ENCODE assay signal across 28 cellular contexts in genomic region chr7:81036041-81036440, GRCh38.
DNase-seq lines count a peak whose midpoint lies in the region; FAIRE-seq and TF ChIP-seq lines count a peak whose summit lies in the region.
"Had no signal": no experiment of that assay in that cellular context is flagged by ENCODE, and none has a peak within 500 bp of the region (broad histone marks: within the 10 kb centered on the region; RNA-seq: fewer than 3 reads in every experiment).

No MANE protein-coding gene starts in this region.

- H3K27ac ChIP-seq in keratinocyte (ENCODE audit: control insufficient read depth, insufficient read depth, low read length), result no peak overlapping the region
- H3K27ac ChIP-seq in mesenchymal stem cell (ENCODE audit: low read length, poor library complexity, severe bottlenecking), result no peak overlapping the region
- no peak overlapping the region for H3K27ac ChIP-seq in RWPE1
- no peak overlapping the region for H3K27ac ChIP-seq in osteoblast (ENCODE audit: low read depth, low read length)
- H3K27ac ChIP-seq: brain microvascular endothelial cell, epithelial cell of prostate, hepatocyte, KMS-11, testis, vagina had no signal

- H2BK12ac ChIP-seq in mesenchymal stem cell (ENCODE audit: low read length in 2 of 2), result no peak overlapping the region

- no peaks in the 10 kb centered on the region for H3K9me3 ChIP-seq in keratinocyte (ENCODE audit: control insufficient read depth, low read depth, low read length)
- H3K9me3 ChIP-seq in skeletal muscle satellite cell (replicated peaks; ENCODE audit: low read length), result no peaks in the 10 kb centered on the region
- no peaks in the 10 kb centered on the region for H3K9me3 ChIP-seq in mesenchymal stem cell (ENCODE audit: control insufficient read depth, low read length)
- H3K9me3 ChIP-seq in osteoblast (ENCODE audit: low read depth, low read length), result no peaks in the 10 kb centered on the region
- H3K9me3 ChIP-seq: mucosa of descending colon, testis, vagina had no signal

- TF ChIP-seq CTCF in cardiac fibroblast (IDR thresholded peaks at IDR 0.05; ENCODE audit: low read depth, low read length) (no peak), keratinocyte (optimal IDR thresholded peaks at IDR 0.05 in 1 of 3, IDR thresholded peaks at IDR 0.05 in 1 of 3, conservative IDR thresholded peaks at IDR 0.05 in 1 of 3; ENCODE audit: extremely low read depth in 1 of 3, insufficient read depth in 2 of 3, low read length in 3 of 3) (no peak), RWPE1 (conservative IDR thresholded peaks at IDR 0.05; ENCODE audit: low read depth) (no peak), osteoblast (IDR thresholded peaks at IDR 0.05; ENCODE audit: extremely low read depth, low read depth, low read length) (no peak)

- CTCF ChIA-PET in RWPE1 (lab: Yijun Ruan, JAX), result no interaction called here

- no peak overlapping the region for H3K18ac ChIP-seq in mesenchymal stem cell (ENCODE audit: low read depth in 1 of 2, low read length in 2 of 2)

- POLR2A ChIA-PET in RWPE1 (lab: Yijun Ruan, JAX; ENCODE audit: low non-redundant PET), result no interaction called here

- no peaks in the 10 kb centered on the region for H3K36me3 ChIP-seq in keratinocyte (ENCODE audit: control insufficient read depth in 2 of 2, extremely low read depth in 1 of 2, insufficient read depth in 2 of 2, low read length in 2 of 2)
- H3K36me3 ChIP-seq in skeletal muscle satellite cell (ENCODE audit: insufficient read depth, low read length), result no peaks in the 10 kb centered on the region
- no peaks in the 10 kb centered on the region for H3K36me3 ChIP-seq in mesenchymal stem cell (ENCODE audit: control insufficient read depth in 1 of 2, insufficient read depth in 2 of 2, low read depth in 1 of 2, low read length in 2 of 2)
- no peaks in the 10 kb centered on the region for H3K36me3 ChIP-seq in osteoblast (ENCODE audit: insufficient read depth, low read length)
- H3K36me3 ChIP-seq: brain microvascular endothelial cell, vagina had no signal

- no peak for FAIRE-seq in keratinocyte (lab: Jason Lieb, UNC)

- no peaks in the 10 kb centered on the region for H4K20me1 ChIP-seq in keratinocyte (ENCODE audit: control insufficient read depth, extremely low read depth, insufficient read depth, low read length)
- no peaks in the 10 kb centered on the region for H4K20me1 ChIP-seq in osteoblast (ENCODE audit: insufficient read depth, low read length)

- no peak overlapping the region for H3K9ac ChIP-seq in keratinocyte (ENCODE audit: control insufficient read depth, extremely low read depth, insufficient read depth, low read length)
- H3K9ac ChIP-seq in skeletal muscle satellite cell (ENCODE audit: low read depth, low read length), result peak overlapping the region; percentile 36
- no peak overlapping the region for H3K9ac ChIP-seq in mesenchymal stem cell (ENCODE audit: low read length)
- H3K9ac ChIP-seq: KMS-11 had no signal

- DNase-seq in LHCN-M2 (ENCODE audit: low read depth) (peak; percentile 35), cardiac fibroblast (ENCODE audit: low read depth in 2 of 2) (peak; percentile 31 to 65), keratinocyte (ENCODE audit: low read depth, low spot score) (no peak), mesenchymal stem cell (no peak), RWPE1 (ENCODE audit: low spot score) (no peak), NCI-H2227 (lab: John Stamatoyannopoulos, UW; ENCODE audit: unreplicated experiment) (no peak), osteoblast (ENCODE audit: insufficient read length, low spot score, missing footprints) (no peak)
- DNase-seq: activated CD4-positive, alpha-beta T cell treated with anti-CD3 and anti-CD28 coated beads for 4 hours; activated naive CD8-positive, alpha-beta T cell treated with anti-CD3 and anti-CD28 coated beads, Interleukin-2, amount 50 U/mL, for 24 hours; activated T-cell treated with anti-CD3 and anti-CD28 coated beads, Interleukin-2, amount 50 U/mL, for 48 hours; brain microvascular endothelial cell; Calu3; DND-41; effector CD4-positive, alpha-beta T cell; foreskin melanocyte; mucosa of descending colon; NCI-H1436; NCI-H2081 treated with DMSO at 0.1 percent for 48 hours; NCI-H446 treated with DMSO at 0.1 percent for 48 hours; NCI-H82; SHP77; stimulated activated naive CD8-positive, alpha-beta T cell treated with anti-CD3 and anti-CD28 coated beads, Interleukin-15, Interleukin-2, amounts not matched to agents 100 U/mL and 50 U/mL, for 24 hours; testis had no signal

- H4K8ac ChIP-seq in mesenchymal stem cell (ENCODE audit: low read length), result no peak overlapping the region

- H3K4me2 ChIP-seq in keratinocyte (ENCODE audit: control insufficient read depth, extremely low read depth, insufficient read depth, low read depth, low read length) (no peak overlapping the region), skeletal muscle satellite cell (ENCODE audit: low read length) (peak overlapping the region; percentile 64), mesenchymal stem cell (ENCODE audit: low read length, poor library complexity, severe bottlenecking) (no peak overlapping the region), osteoblast (ENCODE audit: insufficient read depth, low read length) (no peak overlapping the region)
- H3K4me2 ChIP-seq: hepatocyte, KMS-11 had no signal

- H3K4me1 ChIP-seq in keratinocyte (ENCODE audit: control insufficient read depth, extremely low read depth, insufficient read depth, low read length), result no peaks in the 10 kb centered on the region
- H3K4me1 ChIP-seq in skeletal muscle satellite cell (ENCODE audit: control insufficient read depth, insufficient read depth, low read length), result peaks cover 9% of the 10 kb centered on the region
- H3K4me1 ChIP-seq in mesenchymal stem cell (ENCODE audit: control insufficient read depth, insufficient read depth, low read depth, low read length), result no peaks in the 10 kb centered on the region
- H3K4me1 ChIP-seq in osteoblast (ENCODE audit: insufficient read depth, low read length), result no peaks in the 10 kb centered on the region
- H3K4me1 ChIP-seq: testis, vagina had no signal

- no peak overlapping the region for H2BK120ac ChIP-seq in mesenchymal stem cell (ENCODE audit: low read depth, low read length)

- H2AFZ ChIP-seq in keratinocyte (ENCODE audit: control insufficient read depth, low read length), result peak overlapping the region; percentile 1
- H2AFZ ChIP-seq in mesenchymal stem cell (ENCODE audit: low read depth, low read length), result no peak overlapping the region
- no peak overlapping the region for H2AFZ ChIP-seq in osteoblast (ENCODE audit: low read length)
- H2AFZ ChIP-seq: hepatocyte had no signal

- no peak overlapping the region for H3K4me3 ChIP-seq in cardiac fibroblast (replicated peaks in 1 of 2; ENCODE audit: low read depth in 2 of 2, low read length in 2 of 2)
- H3K4me3 ChIP-seq in keratinocyte (ENCODE audit: control insufficient read depth in 2 of 3, extremely low read depth in 1 of 3, insufficient read depth in 2 of 3, low read depth in 1 of 3, low read length in 3 of 3), result no peak overlapping the region
- no peak overlapping the region for H3K4me3 ChIP-seq in skeletal muscle satellite cell (ENCODE audit: low read length)
- H3K4me3 ChIP-seq in mesenchymal stem cell (ENCODE audit: insufficient read depth in 1 of 2, low read depth in 1 of 2, low read length in 2 of 2), result no peak overlapping the region
- no peak overlapping the region for H3K4me3 ChIP-seq in osteoblast (ENCODE audit: insufficient read depth, low read length)
- H3K4me3 ChIP-seq: hepatocyte, mucosa of descending colon, testis, vagina had no signal

- no peaks in the 10 kb centered on the region for H3K79me2 ChIP-seq in keratinocyte (ENCODE audit: control insufficient read depth, insufficient read depth, low read length)
- H3K79me2 ChIP-seq in osteoblast (ENCODE audit: insufficient read depth, low read length), result no peaks in the 10 kb centered on the region
- H3K79me2 ChIP-seq: hepatocyte had no signal

- H3K79me1 ChIP-seq in mesenchymal stem cell (replicated peaks; ENCODE audit: low read length, poor library complexity, severe bottlenecking), result no peaks in the 10 kb centered on the region

- 84% methylated on average over 5 of the region's 5 CpGs for WGBS in mesenchymal stem cell

- no peak overlapping the region for H3K23ac ChIP-seq in mesenchymal stem cell (ENCODE audit: low read length in 2 of 2)

- no peak overlapping the region for H3K4ac ChIP-seq in mesenchymal stem cell (ENCODE audit: low read depth in 1 of 2, low read length in 2 of 2)

- H3K27me3 ChIP-seq in keratinocyte (ENCODE audit: control insufficient read depth, extremely low read depth, insufficient read depth, low read length) (no peaks in the 10 kb centered on the region), skeletal muscle satellite cell (ENCODE audit: control insufficient read depth, insufficient read depth, low read length) (no peaks in the 10 kb centered on the region), mesenchymal stem cell (ENCODE audit: control insufficient read depth in 1 of 2, insufficient read depth in 1 of 2, low read length in 2 of 2) (no peaks in the 10 kb centered on the region), osteoblast (ENCODE audit: insufficient read depth, low read length) (no peaks in the 10 kb centered on the region)
- H3K27me3 ChIP-seq: brain microvascular endothelial cell, hepatocyte, testis, vagina had no signal

- H3K9me1 ChIP-seq in keratinocyte (ENCODE audit: control insufficient read depth, extremely low read depth, insufficient read depth, low read length), result no peaks in the 10 kb centered on the region

- H2BK5ac ChIP-seq in mesenchymal stem cell (ENCODE audit: low read depth, low read length, poor library complexity, severe bottlenecking), result no peak overlapping the region

- H2AK5ac ChIP-seq in mesenchymal stem cell (ENCODE audit: low read length, severe bottlenecking), result no peak overlapping the region

- H3K14ac ChIP-seq in mesenchymal stem cell (ENCODE audit: low read length in 2 of 2), result no peak overlapping the region

- no peak overlapping the region for H2BK15ac ChIP-seq in mesenchymal stem cell (ENCODE audit: low read depth, poor library complexity, severe bottlenecking)

- dilution Hi-C loops in keratinocyte (cut with MboI; ENCODE audit: extremely low pct_ligation_motif_present, low sequenced_read_pairs), result no loop called here

- no peak overlapping the region for H4K91ac ChIP-seq in mesenchymal stem cell (ENCODE audit: low read length)

Comparison
In these comparisons a context has a peak if more than half of its experiments do, and no peak if none do; other contexts are left out.
1. DNase-seq: peak in LHCN-M2 (single experiment) and cardiac fibroblast (2 of 2); none in keratinocyte (single experiment), mesenchymal stem cell (single experiment), RWPE1 (single experiment), NCI-H2227 (single experiment) and osteoblast (single experiment).